19 cellular contexts compared by ENCODE assay signal in the genomic region with DNA sequence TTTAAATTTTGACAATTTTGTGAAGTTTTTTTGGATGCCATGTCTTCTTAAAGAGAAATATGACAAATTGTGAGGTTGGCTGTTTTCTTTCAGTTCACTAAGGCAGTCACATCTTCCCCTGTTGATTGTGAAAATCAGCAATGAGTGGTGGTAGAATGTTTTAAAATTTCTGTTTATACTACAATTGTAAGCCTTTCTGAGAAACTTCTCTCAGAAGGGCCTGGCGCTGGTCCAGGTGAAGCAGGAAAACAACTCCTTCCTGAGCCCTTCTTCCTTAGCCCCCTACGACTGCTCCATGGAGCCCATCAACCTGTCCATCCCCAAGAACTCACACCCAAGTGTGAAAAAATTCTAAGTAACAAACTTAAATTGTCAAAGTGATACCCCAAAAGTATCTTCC.
DNase-seq lines count a peak whose midpoint lies in the region; ATAC-seq and TF ChIP-seq lines count a peak whose summit lies in the region.
"Had no signal": no experiment of that assay in that cellular context is flagged by ENCODE, and none has a peak within 500 bp of the region (broad histone marks: within the 10 kb centered on the region; RNA-seq: fewer than 3 reads in every experiment).

No MANE protein-coding gene starts in this region.

- H3K4me1 Mint-ChIP-seq in T-cell (peaks cover 10 to 21% (median 14%) of the 10 kb centered on the region in 3 donors), MCF 10A (ENCODE audit: insufficient read depth, unreplicated experiment) (peaks cover 17% of the 10 kb centered on the region)

- H3K4me3 ChIP-seq in mammary epithelial cell (replicated peaks in 1 of 3; ENCODE audit: insufficient read depth in 1 of 3, low read depth in 2 of 3, low read length in 3 of 3): no peak overlapping the region
- H3K4me3 ChIP-seq: A549, MG63, PC-9 had no signal

- in situ Hi-C loops in mammary epithelial cell (cut with MboI; ENCODE audit: low sequenced_read_pairs in 2 of 2): loop anchor here in 1 of 2 donors (10.0 kb wide), 1 partner anchor 508 kb away; no protein-coding TSS in a partner anchor

- H2AFZ ChIP-seq in mammary epithelial cell (ENCODE audit: low read depth, low read length): no peak overlapping the region
- H2AFZ ChIP-seq: PC-9 had no signal

- peak overlapping the region in 1 of 3 donors; percentile 45 for H3K4me3 Mint-ChIP-seq in T-cell
- H3K4me3 Mint-ChIP-seq in MCF 10A (ENCODE audit: unreplicated experiment): no peak overlapping the region
- H3K4me3 Mint-ChIP-seq: CD4-positive, alpha-beta memory T cell had no signal

- peaks cover 30% of the 10 kb centered on the region for H3K79me2 ChIP-seq in mammary epithelial cell (ENCODE audit: insufficient read depth, low read length)

- H3K27me3 Mint-ChIP-seq in T-cell (no peaks in the 10 kb centered on the region), MCF 10A (ENCODE audit: insufficient read depth, unreplicated experiment) (no peaks in the 10 kb centered on the region)
- H3K27me3 Mint-ChIP-seq: CD4-positive, alpha-beta memory T cell had no signal

- H3K36me3 Mint-ChIP-seq in T-cell (peaks cover 51% of the 10 kb centered on the region), MCF 10A (ENCODE audit: insufficient read depth, unreplicated experiment) (peaks cover 77% of the 10 kb centered on the region)

- H3K4me2 ChIP-seq in mammary epithelial cell (ENCODE audit: insufficient read depth, low read depth, low read length): no peak overlapping the region
- H3K4me2 ChIP-seq: A549, KMS-11, PC-9 had no signal

- CTCF ChIA-PET in T-cell (lab: Charles Lee): interaction anchor here in 1 of 2 donors (0.6 kb wide), 1 partner anchor 166 kb away, joined by 3 read pairs; no protein-coding TSS in a partner anchor
- CTCF ChIA-PET in MCF 10A (lab: Yijun Ruan, JAX): interaction anchor here (1.1 to 1.4 kb wide), 2 partner anchors 11 to 508 kb away, joined by 3 to 5 read pairs; no protein-coding TSS in a partner anchor
- CTCF ChIA-PET in mammary epithelial cell (lab: Charles Lee; ENCODE audit: low non-redundant PET): no interaction called here

- H3K9ac ChIP-seq in mammary epithelial cell (ENCODE audit: insufficient read depth, low read length): no peak overlapping the region
- H3K9ac ChIP-seq: KMS-11 had no signal

- H3K9me3 ChIP-seq in mammary epithelial cell (replicated peaks; ENCODE audit: insufficient read depth, low read length): no peaks in the 10 kb centered on the region
- H3K9me3 ChIP-seq: A549, MG63 had no signal

- no TSS peak for BruUV-seq in MCF 10A (replicated peaks; lab: Mats Ljungman, UMichigan)
- BruUV-seq in mammary epithelial cell (replicated peaks; lab: Mats Ljungman, UMichigan): no TSS peak

- no peaks in the 10 kb centered on the region for H3K27me3 ChIP-seq in mammary epithelial cell (ENCODE audit: insufficient read depth, low read length)
- H3K27me3 ChIP-seq: MG63 had no signal

- peaks cover 4% of the 10 kb centered on the region for H4K20me1 ChIP-seq in mammary epithelial cell (ENCODE audit: insufficient read depth, low read length)

- H3K9me3 Mint-ChIP-seq in T-cell (no peaks in the 10 kb centered on the region), MCF 10A (ENCODE audit: unreplicated experiment) (no peaks in the 10 kb centered on the region)
- H3K9me3 Mint-ChIP-seq: CD4-positive, alpha-beta memory T cell had no signal

- H3K27ac Mint-ChIP-seq in T-cell (peak overlapping the region; percentile 43 to 68), MCF 10A (ENCODE audit: low read depth, unreplicated experiment) (no peak overlapping the region)

- H3K27ac ChIP-seq in mammary epithelial cell (ENCODE audit: insufficient read depth, low read depth, low read length): no peak overlapping the region
- H3K27ac ChIP-seq: A549, HL-60, KMS-11, PC-9 had no signal

- intact Hi-C loops in sciatic nerve (cut with DNase I) (loop anchor here (10.0 kb wide), 1 partner anchor 78 kb away; no protein-coding TSS in a partner anchor), MCF 10A (cut with micrococcal nuclease) (no loop called here), mammary epithelial cell (cut with micrococcal nuclease) (no loop called here)

- H3K36me3 ChIP-seq in mammary epithelial cell (ENCODE audit: insufficient read depth, low read length): peaks cover 18% of the 10 kb centered on the region

- WGBS in mammary epithelial cell (ENCODE audit: low coverage, missing lambda C conversion rate): 94% methylated on average over 2 of the region's 2 CpGs

- H3K4me1 ChIP-seq in mammary epithelial cell (ENCODE audit: insufficient read depth, low read length): peaks cover 15% of the 10 kb centered on the region

- peak; percentile 39 for DNase-seq in activated effector memory CD4-positive, alpha-beta T cell treated with anti-CD3 and anti-CD28 coated beads, Interleukin-2, amount 50 U/mL, for 16 hours
- no peak for DNase-seq in activated effector memory CD4-positive, alpha-beta T cell treated with Interleukin-2 at 50 U/mL for 16 hours
- no peak for DNase-seq in T-cell
- DNase-seq in dermis blood vessel endothelial cell: peak; percentile 51
- DNase-seq in sciatic nerve (ENCODE audit: low spot score): peak; percentile 64
- no peak for DNase-seq in MCF 10A (ENCODE audit: unreplicated experiment)
- DNase-seq in NCI-H748 (lab: John Stamatoyannopoulos, UW; ENCODE audit: unreplicated experiment): no peak
- DNase-seq in mammary epithelial cell: no peak
- DNase-seq: AML-193; CD4-positive, alpha-beta memory T cell; MG63; NCI-H1105; NCI-H1694 treated with DMSO at 0.1 percent for 48 hours; NCI-H446; NCI-H748 treated with DMSO at 0.1 percent for 48 hours; PC-9 had no signal

- ATAC-seq in T-cell (replicated peaks in 1 of 4) (no peak), sciatic nerve (no peak)
- ATAC-seq: A549 had no signal

- dilution Hi-C loops in mammary epithelial cell (cut with HindIII; ENCODE audit: low sequenced_read_pairs): no loop called here

- POLR2A ChIA-PET in T-cell (lab: Charles Lee): interaction anchor here in 1 of 2 donors (0.6 kb wide), 1 partner anchor 82 kb away, joined by 3 read pairs; no protein-coding TSS in a partner anchor
- POLR2A ChIA-PET in MCF 10A (lab: Yijun Ruan, JAX): interaction anchor here (0.7 kb wide), 1 partner anchor 23 kb away, joined by 3 read pairs; no protein-coding TSS in a partner anchor

- TF ChIP-seq CTCF in MCF 10A (IDR thresholded peaks at IDR 0.05; ENCODE audit: unreplicated experiment) (no peak), mammary epithelial cell (conservative IDR thresholded peaks at IDR 0.05 in 1 of 2, IDR thresholded peaks at IDR 0.05 in 1 of 2; ENCODE audit: extremely low read depth in 1 of 2, insufficient read depth in 1 of 2, low read depth in 1 of 2, low read length in 2 of 2) (no peak)

Comparison
In these comparisons a context has a peak if more than half of its experiments do, and no peak if none do; other contexts are left out.
1. DNase-seq: peak in activated effector memory CD4-positive, alpha-beta T cell treated with anti-CD3 and anti-CD28 coated beads, Interleukin-2, amount 50 U/mL, for 16 hours (single experiment), dermis blood vessel endothelial cell (single experiment) and sciatic nerve (single experiment); none in activated effector memory CD4-positive, alpha-beta T cell treated with Interleukin-2 at 50 U/mL for 16 hours (single experiment), T-cell (0 of 34), MCF 10A (single experiment), NCI-H748 (single experiment) and mammary epithelial cell (single experiment).